8 cellular contexts compared by ENCODE assay signal in genomic region chr20:34876161-34877001, GRCh38. TPM values are rescaled to one million over a fixed set of nuclear protein-coding genes. Genes with fewer than 3 reads are reported as not detected.
DNase-seq lines count a peak whose midpoint lies in the region; ATAC-seq and TF ChIP-seq lines count a peak whose summit lies in the region.

A gene with protein sequence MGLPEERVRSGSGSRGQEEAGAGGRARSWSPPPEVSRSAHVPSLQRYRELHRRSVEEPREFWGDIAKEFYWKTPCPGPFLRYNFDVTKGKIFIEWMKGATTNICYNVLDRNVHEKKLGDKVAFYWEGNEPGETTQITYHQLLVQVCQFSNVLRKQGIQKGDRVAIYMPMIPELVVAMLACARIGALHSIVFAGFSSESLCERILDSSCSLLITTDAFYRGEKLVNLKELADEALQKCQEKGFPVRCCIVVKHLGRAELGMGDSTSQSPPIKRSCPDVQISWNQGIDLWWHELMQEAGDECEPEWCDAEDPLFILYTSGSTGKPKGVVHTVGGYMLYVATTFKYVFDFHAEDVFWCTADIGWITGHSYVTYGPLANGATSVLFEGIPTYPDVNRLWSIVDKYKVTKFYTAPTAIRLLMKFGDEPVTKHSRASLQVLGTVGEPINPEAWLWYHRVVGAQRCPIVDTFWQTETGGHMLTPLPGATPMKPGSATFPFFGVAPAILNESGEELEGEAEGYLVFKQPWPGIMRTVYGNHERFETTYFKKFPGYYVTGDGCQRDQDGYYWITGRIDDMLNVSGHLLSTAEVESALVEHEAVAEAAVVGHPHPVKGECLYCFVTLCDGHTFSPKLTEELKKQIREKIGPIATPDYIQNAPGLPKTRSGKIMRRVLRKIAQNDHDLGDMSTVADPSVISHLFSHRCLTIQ (plus strand): TSS chr20:34876612. CDS start chr20:34876646, 34 bp downstream.

- DNase-seq in GM12864 (ENCODE audit: low read depth) (peak; percentile 83), NCI-H146 treated with DMSO at 0.1 percent for 48 hours (lab: John Stamatoyannopoulos, UW; ENCODE audit: unreplicated experiment) (peak; percentile 98), T-helper 17 cell (peak; percentile 91 to 92 (median 92)), amygdala (lab: John Stamatoyannopoulos, UW) (peak; percentile 63 to 100 (median 97)), left ventricle myocardium inferior (peak; percentile 100), progenitor cell of endocrine pancreas (ENCODE audit: low spot score, unreplicated experiment) (peak; percentile 98), upper lobe of right lung (peak; percentile 100)

- peak within 1 kb of the TSS; percentile 90 for H3K27ac Mint-ChIP-seq in T-helper 17 cell
- H3K27ac Mint-ChIP-seq in progenitor cell of endocrine pancreas = peak within 1 kb of the TSS; percentile 77

- H3K4me1 ChIP-seq in left ventricle myocardium inferior = peaks cover 77% of the 10 kb centered on the region
- peaks cover 43% of the 10 kb centered on the region for H3K4me1 ChIP-seq in upper lobe of right lung

- H3K36me3 Mint-ChIP-seq in T-helper 17 cell (ENCODE audit: low read depth) (no peaks in the 10 kb centered on the region), progenitor cell of endocrine pancreas (ENCODE audit: insufficient read depth) (peaks cover 3% of the 10 kb centered on the region)

- H3K4me1 Mint-ChIP-seq in T-helper 17 cell (peaks cover 53% of the 10 kb centered on the region), progenitor cell of endocrine pancreas (ENCODE audit: low read depth) (peaks cover 31% of the 10 kb centered on the region)

- H3K27me3 ChIP-seq in left ventricle myocardium inferior (ENCODE audit: low read depth) (no peaks in the 10 kb centered on the region), upper lobe of right lung (no peaks in the 10 kb centered on the region)

- no peaks in the 10 kb centered on the region for H3K36me3 ChIP-seq in left ventricle myocardium inferior
- H3K36me3 ChIP-seq in upper lobe of right lung = no peaks in the 10 kb centered on the region

- peak; percentile 72 for ATAC-seq in HG02798 (IDR thresholded peaks at IDR 0.05; ENCODE audit: poor library complexity, unreplicated experiment)
- ATAC-seq in T-helper 17 cell = peak; percentile 85
- ATAC-seq in upper lobe of right lung = peak; percentile 91

- H3K27ac ChIP-seq in left ventricle myocardium inferior (replicated peaks) = peak within 1 kb of the TSS; percentile 89
- H3K27ac ChIP-seq in upper lobe of right lung = peak within 1 kb of the TSS; percentile 84

- peak within 1 kb of the TSS; percentile 81 for H3K4me3 ChIP-seq in GM12864 (ENCODE audit: low read depth, low read length)
- peak within 1 kb of the TSS; percentile 83 for H3K4me3 ChIP-seq in left ventricle myocardium inferior
- H3K4me3 ChIP-seq in upper lobe of right lung = peak within 1 kb of the TSS; percentile 70

- intact Hi-C loops in left ventricle myocardium inferior (cut with micrococcal nuclease) = no loop called here
- intact Hi-C loops in upper lobe of right lung (cut with DNase I) = no loop called here

- TF ChIP-seq CTCF in GM12864 (IDR thresholded peaks at IDR 0.05; ENCODE audit: low read depth, low read length, missing control alignments) (no peak), left ventricle myocardium inferior (IDR thresholded peaks at IDR 0.05; ENCODE audit: borderline replicate concordance) (no peak), progenitor cell of endocrine pancreas (IDR thresholded peaks at IDR 0.05; ENCODE audit: unreplicated experiment) (peak; percentile 6), upper lobe of right lung (IDR thresholded peaks at IDR 0.05) (no peak)

- peaks cover 3% of the 10 kb centered on the region for H3K9me3 Mint-ChIP-seq in progenitor cell of endocrine pancreas (ENCODE audit: low read depth)

- H3K4me3 Mint-ChIP-seq in T-helper 17 cell (peak within 1 kb of the TSS; percentile 94), progenitor cell of endocrine pancreas (ENCODE audit: low read depth) (peak within 1 kb of the TSS; percentile 95)

- H3K27me3 Mint-ChIP-seq in T-helper 17 cell (no peaks in the 10 kb centered on the region), progenitor cell of endocrine pancreas (peaks cover 32% of the 10 kb centered on the region)

- H3K9me3 ChIP-seq in T-helper 17 cell (ENCODE audit: control insufficient read depth, low read length, poor library complexity, severe bottlenecking) (no peaks in the 10 kb centered on the region), left ventricle myocardium inferior (replicated peaks) (no peaks in the 10 kb centered on the region), upper lobe of right lung (no peaks in the 10 kb centered on the region)

RNA-seq across cellular contexts. Expression of the gene that starts here (rescaled TPM):
- total RNA-seq in T-helper 17 cell (10 to 100 TPM; 15.0 to 15.6 TPM), left ventricle myocardium inferior (101 TPM), progenitor cell of endocrine pancreas (31.3 and 34.8 TPM in 2 replicates), upper lobe of right lung (146 TPM)

Comparison
In these comparisons a context has a peak if more than half of its experiments do, and no peak if none do; other contexts are left out.
1. Peak in every context shown above with its lines: DNase-seq, ATAC-seq, H3K4me3 ChIP-seq and H3K27ac ChIP-seq.